8 cellular contexts compared by ENCODE assay signal in the genomic region with DNA sequence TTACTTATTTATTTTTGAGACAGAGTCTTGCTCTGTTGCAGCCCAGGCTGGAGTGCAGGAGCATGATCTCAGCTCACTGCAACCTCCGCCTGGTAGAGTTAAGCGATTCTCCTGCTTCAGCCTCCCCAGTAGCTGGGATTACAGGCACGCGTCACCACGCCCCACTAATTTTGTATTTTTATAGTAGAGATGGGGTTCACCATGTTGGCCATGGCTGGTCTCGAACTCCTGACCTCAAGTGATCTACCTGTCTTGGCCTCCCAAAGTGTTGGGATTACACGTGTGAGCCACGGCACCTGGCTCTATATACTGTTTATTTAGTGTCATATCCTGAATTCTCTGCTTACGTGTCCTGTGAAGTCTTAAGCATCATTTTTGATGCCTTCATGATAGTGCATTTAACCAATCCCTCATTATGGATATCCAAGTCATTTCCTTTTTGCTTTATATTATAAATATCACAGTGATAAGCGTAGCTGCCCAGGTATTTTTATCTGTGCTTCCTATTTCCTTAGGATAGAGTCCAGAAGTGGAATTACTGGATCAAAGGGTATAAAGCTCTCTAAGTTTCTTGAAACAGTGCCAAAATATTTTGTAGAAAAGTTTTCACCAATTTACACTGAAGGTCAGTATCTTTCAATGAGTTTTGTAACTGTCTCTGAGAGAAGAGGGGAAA. TPM values are rescaled to one million over a fixed set of nuclear protein-coding genes. Genes with fewer than 3 reads are reported as not detected.
A peak's percentile ranks its signal among the peaks of the same experiment; 100 is the strongest.
DNase-seq lines count a peak whose midpoint lies in the region; ATAC-seq and TF ChIP-seq lines count a peak whose summit lies in the region.

No MANE protein-coding gene starts in this region.

- no peak for DNase-seq in NT2/D1 (ENCODE audit: low read depth, low spot score)
- DNase-seq in effector memory CD4-positive, alpha-beta T cell: no peak
- DNase-seq in GM13976 (ENCODE audit: low spot score): no peak
- no peak for DNase-seq in HuH-7 (ENCODE audit: low spot score)
- DNase-seq in activated CD4-positive, alpha-beta T cell treated with anti-CD3 and anti-CD28 coated beads, Interleukin-2, amount 50 U/mL, for 1 hour: no peak

- H2AFZ ChIP-seq in neural cell (ENCODE audit: low read depth, low read length): no peak overlapping the region

- no peak overlapping the region for H3K4me2 ChIP-seq in neural cell (ENCODE audit: low read length)

- in situ Hi-C loops in GM13976 (cut with MboI; ENCODE audit: low sequenced_read_pairs, unreplicated experiment): no loop called here

- peak overlapping the region; percentile 68 for H3K9ac ChIP-seq in NT2/D1 (ENCODE audit: insufficient read length, low read depth)
- H3K9ac ChIP-seq in neural cell (ENCODE audit: low read length): peak overlapping the region; percentile 77

- H3K36me3 ChIP-seq in NT2/D1 (ENCODE audit: insufficient read depth, insufficient read length, low read length): peaks cover 22% of the 10 kb centered on the region
- H3K36me3 ChIP-seq in effector memory CD4-positive, alpha-beta T cell (ENCODE audit: control insufficient read depth, insufficient read depth, low read length): no peaks in the 10 kb centered on the region
- H3K36me3 ChIP-seq in neural cell (ENCODE audit: insufficient read depth, low read length): no peaks in the 10 kb centered on the region

- H3K27ac ChIP-seq in C4-2B (peak overlapping the region; percentile 83), neural cell (ENCODE audit: low read length) (peak overlapping the region; percentile 79)
- no peak overlapping the region for H3K27ac ChIP-seq in effector memory CD4-positive, alpha-beta T cell (ENCODE audit: insufficient read depth, low read length, poor library complexity, severe bottlenecking)

- no peaks in the 10 kb centered on the region for H3F3A ChIP-seq in neural cell (ENCODE audit: insufficient read depth, low read length, poor library complexity, severe bottlenecking)

- no peak for TF ChIP-seq EP300 in neural cell (conservative IDR thresholded peaks at IDR 0.05; ENCODE audit: poor library complexity, severe bottlenecking)

- no peak for TF ChIP-seq RAD21 in neural cell (conservative IDR thresholded peaks at IDR 0.05)

- no peaks in the 10 kb centered on the region for H3K9me2 ChIP-seq in neural cell (ENCODE audit: insufficient read depth, low read length)

- TF ChIP-seq CTCF in C4-2B (conservative IDR thresholded peaks at IDR 0.05): no peak
- TF ChIP-seq CTCF in neural cell (IDR thresholded peaks at IDR 0.05; ENCODE audit: poor library complexity, severe bottlenecking): no peak
- no peak for TF ChIP-seq CTCF in GM13976 (IDR thresholded peaks at IDR 0.05; ENCODE audit: borderline replicate concordance, control extremely low read depth, extremely low read depth, insufficient read depth, missing control alignments)

- H3K4me3 ChIP-seq in NT2/D1 (ENCODE audit: insufficient read length, low read depth) (peak overlapping the region; percentile 80), neural cell (ENCODE audit: low read length) (peak overlapping the region; percentile 98)
- peak overlapping the region; percentile 92 for H3K4me3 ChIP-seq in effector memory CD4-positive, alpha-beta T cell (ENCODE audit: insufficient read depth, low read depth, low read length, poor library complexity, severe bottlenecking)

- peaks cover 8% of the 10 kb centered on the region for H3K4me1 ChIP-seq in NT2/D1 (ENCODE audit: insufficient read depth, insufficient read length)
- peaks cover 26% of the 10 kb centered on the region for H3K4me1 ChIP-seq in effector memory CD4-positive, alpha-beta T cell (ENCODE audit: control insufficient read depth, insufficient read depth, low read length, poor library complexity, severe bottlenecking)

- no peaks in the 10 kb centered on the region for H3K9me3 ChIP-seq in NT2/D1 (ENCODE audit: insufficient read depth, low read length)
- no peaks in the 10 kb centered on the region for H3K9me3 ChIP-seq in effector memory CD4-positive, alpha-beta T cell (ENCODE audit: control insufficient read depth, low read length)
- no peaks in the 10 kb centered on the region for H3K9me3 ChIP-seq in neural cell (ENCODE audit: low read length)

- H4K20me1 ChIP-seq in neural cell (ENCODE audit: insufficient read depth): no peaks in the 10 kb centered on the region

- ATAC-seq in GM21381 (IDR thresholded peaks at IDR 0.05; ENCODE audit: unreplicated experiment): no peak

- no peaks in the 10 kb centered on the region for H3K79me2 ChIP-seq in neural cell (replicated peaks; ENCODE audit: insufficient read depth, low read length)

- H3K27me3 ChIP-seq in NT2/D1 (ENCODE audit: insufficient read depth, insufficient read length): no peaks in the 10 kb centered on the region
- no peaks in the 10 kb centered on the region for H3K27me3 ChIP-seq in effector memory CD4-positive, alpha-beta T cell (replicated peaks; ENCODE audit: control insufficient read depth, insufficient read depth, low read length, poor library complexity, severe bottlenecking)
- no peaks in the 10 kb centered on the region for H3K27me3 ChIP-seq in neural cell (ENCODE audit: insufficient read depth, low read depth, low read length)

TF ChIP-seq in neural cell, 6 proteins besides CTCF, POLR2A, EP300 and RAD21:
- TF ChIP-seq POLR2AphosphoS5 (IDR thresholded peaks at IDR 0.05) (no peak), SMC3 (conservative IDR thresholded peaks at IDR 0.05; ENCODE audit: poor library complexity) (no peak), MXI1 (conservative IDR thresholded peaks at IDR 0.05; ENCODE audit: poor library complexity, severe bottlenecking) (no peak), EZH2 (IDR thresholded peaks at IDR 0.05; ENCODE audit: borderline replicate concordance, insufficient read depth, low read length, poor library complexity, severe bottlenecking) (no peak), TAF1 (IDR thresholded peaks at IDR 0.05; ENCODE audit: low read depth) (no peak)
- TF ChIP-seq, protein P1, sequence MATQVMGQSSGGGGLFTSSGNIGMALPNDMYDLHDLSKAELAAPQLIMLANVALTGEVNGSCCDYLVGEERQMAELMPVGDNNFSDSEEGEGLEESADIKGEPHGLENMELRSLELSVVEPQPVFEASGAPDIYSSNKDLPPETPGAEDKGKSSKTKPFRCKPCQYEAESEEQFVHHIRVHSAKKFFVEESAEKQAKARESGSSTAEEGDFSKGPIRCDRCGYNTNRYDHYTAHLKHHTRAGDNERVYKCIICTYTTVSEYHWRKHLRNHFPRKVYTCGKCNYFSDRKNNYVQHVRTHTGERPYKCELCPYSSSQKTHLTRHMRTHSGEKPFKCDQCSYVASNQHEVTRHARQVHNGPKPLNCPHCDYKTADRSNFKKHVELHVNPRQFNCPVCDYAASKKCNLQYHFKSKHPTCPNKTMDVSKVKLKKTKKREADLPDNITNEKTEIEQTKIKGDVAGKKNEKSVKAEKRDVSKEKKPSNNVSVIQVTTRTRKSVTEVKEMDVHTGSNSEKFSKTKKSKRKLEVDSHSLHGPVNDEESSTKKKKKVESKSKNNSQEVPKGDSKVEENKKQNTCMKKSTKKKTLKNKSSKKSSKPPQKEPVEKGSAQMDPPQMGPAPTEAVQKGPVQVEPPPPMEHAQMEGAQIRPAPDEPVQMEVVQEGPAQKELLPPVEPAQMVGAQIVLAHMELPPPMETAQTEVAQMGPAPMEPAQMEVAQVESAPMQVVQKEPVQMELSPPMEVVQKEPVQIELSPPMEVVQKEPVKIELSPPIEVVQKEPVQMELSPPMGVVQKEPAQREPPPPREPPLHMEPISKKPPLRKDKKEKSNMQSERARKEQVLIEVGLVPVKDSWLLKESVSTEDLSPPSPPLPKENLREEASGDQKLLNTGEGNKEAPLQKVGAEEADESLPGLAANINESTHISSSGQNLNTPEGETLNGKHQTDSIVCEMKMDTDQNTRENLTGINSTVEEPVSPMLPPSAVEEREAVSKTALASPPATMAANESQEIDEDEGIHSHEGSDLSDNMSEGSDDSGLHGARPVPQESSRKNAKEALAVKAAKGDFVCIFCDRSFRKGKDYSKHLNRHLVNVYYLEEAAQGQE (IDR thresholded peaks at IDR 0.05; ENCODE audit: borderline replicate concordance): no peak

RNA-seq across cellular contexts. Expression of a gene that starts 0.9 kb away (rescaled TPM):
- 11.1 and 11.8 TPM in 2 replicates for polyA plus RNA-seq in neural cell
- 19.9 and 29.2 TPM in 2 replicates for polyA minus RNA-seq in neural cell

RNA-seq across cellular contexts. Expression of a gene that starts 21.5 kb away (rescaled TPM):
- 15.7 and 22.9 TPM in 2 replicates for polyA plus RNA-seq in neural cell
- polyA minus RNA-seq in neural cell: 6.3 and 6.4 TPM in 2 replicates

RNA-seq across cellular contexts. Expression of a gene that starts 33.6 kb away (rescaled TPM):
- 85.9 and 87.2 TPM in 2 replicates for polyA plus RNA-seq in neural cell
- 306 and 311 TPM in 2 replicates for polyA minus RNA-seq in neural cell

RNA-seq across cellular contexts. Expression of a gene that starts 54.2 kb away (rescaled TPM):
- 44.4 and 61.4 TPM in 2 replicates for polyA plus RNA-seq in neural cell
- polyA minus RNA-seq in neural cell: 43.1 and 45.8 TPM in 2 replicates

RNA-seq across cellular contexts. Expression of a gene that starts 54.8 kb away (rescaled TPM):
- 6.7 and 7.6 TPM in 2 replicates for polyA plus RNA-seq in neural cell
- polyA minus RNA-seq in neural cell: 22.9 and 26.6 TPM in 2 replicates
